8 cellular contexts compared by ENCODE assay signal in the genomic region with DNA sequence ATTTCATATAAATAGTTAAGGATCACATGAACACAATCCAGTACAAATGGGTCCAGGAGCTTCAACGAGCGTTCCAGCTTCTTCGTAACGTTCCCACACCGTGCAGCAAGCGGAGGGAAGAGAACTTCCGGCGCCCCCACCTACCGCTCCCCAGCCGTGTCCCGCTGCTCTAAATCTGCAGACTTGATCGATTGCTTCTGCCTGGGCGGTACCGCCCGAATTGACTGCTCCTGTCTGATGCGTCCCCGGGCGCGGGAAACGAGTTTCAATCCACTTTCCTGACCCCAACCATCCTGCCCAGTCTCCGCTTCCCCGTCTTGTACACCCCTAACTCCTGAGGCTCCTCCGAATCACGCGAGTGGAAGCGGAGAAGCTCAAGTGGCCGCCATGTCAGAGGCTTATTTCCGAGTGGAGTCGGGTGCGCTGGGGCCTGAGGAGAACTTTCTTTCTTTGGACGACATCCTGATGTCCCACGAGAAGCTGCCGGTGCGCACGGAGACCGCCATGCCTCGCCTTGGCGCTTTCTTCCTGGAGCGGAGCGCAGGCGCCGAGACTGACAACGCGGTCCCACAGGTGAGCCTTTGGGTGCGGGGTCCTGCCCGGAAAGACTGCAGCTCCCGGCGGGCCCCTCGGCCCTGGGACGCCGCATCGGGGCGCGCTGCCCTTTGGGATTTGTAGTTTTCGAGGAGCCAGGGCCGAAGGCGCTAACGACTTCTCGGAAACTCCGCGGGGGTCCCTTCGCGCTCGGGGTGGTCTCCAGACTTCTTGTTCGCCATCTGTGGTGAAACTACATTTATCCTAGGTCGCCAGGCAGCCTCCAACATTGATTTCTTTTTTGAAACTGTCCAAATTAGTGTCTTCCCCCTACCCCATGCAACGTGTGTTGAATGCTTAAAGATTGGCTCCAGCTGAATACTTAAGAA. TPM values are rescaled to one million over a fixed set of nuclear protein-coding genes. Genes with fewer than 3 reads are reported as not detected.
A peak's percentile ranks its signal among the peaks of the same experiment; 100 is the strongest.
DNase-seq lines count a peak whose midpoint lies in the region; ATAC-seq and TF ChIP-seq lines count a peak whose summit lies in the region.

Gene GINS3 (plus strand): TSS at position 257 of the 923 bp plus-strand sequence. CDS start 131 bp downstream, at position 388.

- TF ChIP-seq EP300 in Ishikawa (IDR thresholded peaks at IDR 0.05; ENCODE audit: borderline replicate concordance), result peak; percentile 13; the same call in 1 of the 2 replicates

- H3K4me2 ChIP-seq in PC-9, result peak within 1 kb of the TSS; percentile 78

- POLR2A ChIA-PET in PC-9 (lab: Charles Lee; ENCODE audit: unreplicated experiment), result interaction anchor here (0.5 to 1.6 kb wide), 4 partner anchors 26 to 930 kb away, joined by 4 to 7 read pairs (median 4); no protein-coding TSS in a partner anchor

- no peaks in the 10 kb centered on the region for H4K20me1 ChIP-seq in PC-9 (ENCODE audit: insufficient read depth)

- TF ChIP-seq CTCF in PC-9 (conservative IDR thresholded peaks at IDR 0.05), result no peak

- H3K9me3 ChIP-seq in PC-9 (ENCODE audit: insufficient read depth, low read depth) (no peaks in the 10 kb centered on the region), esophagus (ENCODE audit: control insufficient read depth in 2 of 2, insufficient read depth in 1 of 2, low read depth in 1 of 2, low read length in 1 of 2) (no peaks in the 10 kb centered on the region), muscle layer of duodenum (ENCODE audit: control insufficient read depth in 1 of 2, low read length in 2 of 2) (no peaks in the 10 kb centered on the region)

- DNase-seq in DMS114 treated with DMSO at 0.1 percent for 48 hours (lab: John Stamatoyannopoulos, UW; ENCODE audit: unreplicated experiment) (peak; percentile 90), PC-9 (peak; percentile 68 to 78)
- DNase-seq in activated T-cell treated with anti-CD3 and anti-CD28 coated beads, Interleukin-2, amount 50 U/mL, for 1 hour, result peak; percentile 83
- peak; percentile 75 for DNase-seq in stimulated activated CD8-positive, alpha-beta memory T cell treated with anti-CD3 and anti-CD28 coated beads, Interleukin-7, amount 100 ng/mL, for 24 hours (ENCODE audit: low read depth)

- intact Hi-C loops in PC-9 (cut with micrococcal nuclease; ENCODE audit: unreplicated experiment), result loop anchor here (1.0 kb wide), 1 partner anchor 19 kb away; no protein-coding TSS in a partner anchor

- CTCF ChIA-PET in PC-9 (lab: Charles Lee), result interaction anchor here (0.6 to 1.1 kb wide), 2 partner anchors 73 to 452 kb away, joined by 5 to 7 read pairs; no protein-coding TSS in a partner anchor

- TSS peak; percentile 100 for BruUV-seq in PC-9 (replicated peaks; lab: Mats Ljungman, UMichigan)

- H3K9me2 ChIP-seq in PC-9 (ENCODE audit: insufficient read depth), result no peaks in the 10 kb centered on the region

- H3K79me2 ChIP-seq in PC-9 (ENCODE audit: low read depth), result peaks cover 18% of the 10 kb centered on the region

- peaks cover 17% of the 10 kb centered on the region for H3K4me1 ChIP-seq in PC-9 (replicated peaks; ENCODE audit: insufficient read depth)
- no peaks in the 10 kb centered on the region for H3K4me1 ChIP-seq in esophagus (ENCODE audit: control insufficient read depth in 2 of 2, insufficient read depth in 2 of 2, low read length in 1 of 2)
- H3K4me1 ChIP-seq in muscle layer of duodenum (ENCODE audit: control insufficient read depth in 1 of 2, insufficient read depth in 2 of 2, low read length in 2 of 2), result peaks cover 0 to 7% of the 10 kb centered on the region in 2 donors

- ATAC-seq in GM21576 (IDR thresholded peaks at IDR 0.05; ENCODE audit: unreplicated experiment), result peak; percentile 96

- WGBS in esophagus, 2 donors, result 0 to 1% methylated on average over 67 of the region's 67 CpGs

- no peaks in the 10 kb centered on the region for H3F3A ChIP-seq in PC-9 (ENCODE audit: insufficient read depth, low read depth)

- peak within 1 kb of the TSS; percentile 67 for H3K27ac ChIP-seq in PC-9
- H3K27ac ChIP-seq in esophagus (ENCODE audit: low read depth in 2 of 2, low read length in 1 of 2), result peak within 1 kb of the TSS; percentile 82 to 95
- H3K27ac ChIP-seq in muscle layer of duodenum (ENCODE audit: low read length), result peak within 1 kb of the TSS; percentile 81

- peak within 1 kb of the TSS; percentile 96 for H2AFZ ChIP-seq in PC-9

- TF ChIP-seq RAD21 in Ishikawa (IDR thresholded peaks at IDR 0.05; ENCODE audit: low read depth), result no peak

- H3K27me3 ChIP-seq in PC-9 (ENCODE audit: insufficient read depth, low read depth), result no peaks in the 10 kb centered on the region
- H3K27me3 ChIP-seq in esophagus (ENCODE audit: control insufficient read depth in 1 of 2, insufficient read depth in 2 of 2, low read length in 2 of 2), result no peaks in the 10 kb centered on the region
- no peaks in the 10 kb centered on the region for H3K27me3 ChIP-seq in muscle layer of duodenum (ENCODE audit: low read depth, low read length)

- H3K36me3 ChIP-seq in PC-9 (ENCODE audit: low read depth) (0 out of 2 replicates have a peak, but pooled peaks cover 8% of the 10 kb centered on the region), esophagus (ENCODE audit: control insufficient read depth in 2 of 2, insufficient read depth in 2 of 2, low read length in 1 of 2) (no peaks in the 10 kb centered on the region), muscle layer of duodenum (ENCODE audit: control insufficient read depth in 1 of 2, insufficient read depth in 2 of 2, low read length in 2 of 2) (no peaks in the 10 kb centered on the region)

- H3K4me3 ChIP-seq in PC-9 (peak within 1 kb of the TSS; percentile 85), esophagus (ENCODE audit: low read depth in 1 of 2, low read length in 2 of 2) (peak within 1 kb of the TSS; percentile 86 to 97), muscle layer of duodenum (ENCODE audit: low read depth in 1 of 2, low read length in 2 of 2) (peak within 1 kb of the TSS; percentile 97 to 98)

TF ChIP-seq in Ishikawa, 13 proteins besides CTCF, POLR2A, EP300 and RAD21:
- peak; percentile 24; the same call in 1 of the 2 replicates for TF ChIP-seq NFIC (IDR thresholded peaks at IDR 0.05)
- peak; percentile 23; the same call in 1 of the 2 replicates for TF ChIP-seq FOXM1 (IDR thresholded peaks at IDR 0.05; ENCODE audit: borderline replicate concordance, low read depth)
- no peak for TF ChIP-seq TEAD4 (IDR thresholded peaks at IDR 0.05)
- TF ChIP-seq CEBPB (IDR thresholded peaks at IDR 0.05), result no peak
- TF ChIP-seq CREB1 (IDR thresholded peaks at IDR 0.05; ENCODE audit: low read depth), result peak; percentile 73
- TF ChIP-seq REST (IDR thresholded peaks at IDR 0.05; ENCODE audit: low read depth), result 0 out of 2 replicates have a peak, but pooled peaks have one; percentile 20
- TF ChIP-seq YY1 (IDR thresholded peaks at IDR 0.05; ENCODE audit: low read depth), result peak; percentile 76
- peak; percentile 66 for TF ChIP-seq TAF1 (IDR thresholded peaks at IDR 0.05; ENCODE audit: low read depth)
- TF ChIP-seq EGR1 (IDR thresholded peaks at IDR 0.05), result no peak
- peak; percentile 53; the same call in 1 of the 2 replicates for TF ChIP-seq TCF12 (IDR thresholded peaks at IDR 0.05; ENCODE audit: low read depth)
- TF ChIP-seq, protein P1, sequence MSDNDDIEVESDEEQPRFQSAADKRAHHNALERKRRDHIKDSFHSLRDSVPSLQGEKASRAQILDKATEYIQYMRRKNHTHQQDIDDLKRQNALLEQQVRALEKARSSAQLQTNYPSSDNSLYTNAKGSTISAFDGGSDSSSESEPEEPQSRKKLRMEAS (IDR thresholded peaks at IDR 0.05), result peak; percentile 91
- TF ChIP-seq ZBTB7A (IDR thresholded peaks at IDR 0.05; ENCODE audit: low read depth), result peak; percentile 68; the same call in 1 of the 2 replicates
- TF ChIP-seq, protein P2, sequence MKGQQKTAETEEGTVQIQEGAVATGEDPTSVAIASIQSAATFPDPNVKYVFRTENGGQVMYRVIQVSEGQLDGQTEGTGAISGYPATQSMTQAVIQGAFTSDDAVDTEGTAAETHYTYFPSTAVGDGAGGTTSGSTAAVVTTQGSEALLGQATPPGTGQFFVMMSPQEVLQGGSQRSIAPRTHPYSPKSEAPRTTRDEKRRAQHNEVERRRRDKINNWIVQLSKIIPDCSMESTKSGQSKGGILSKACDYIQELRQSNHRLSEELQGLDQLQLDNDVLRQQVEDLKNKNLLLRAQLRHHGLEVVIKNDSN (IDR thresholded peaks at IDR 0.05), result peak; percentile 15
TF ChIP-seq in Ishikawa: peak in this region for 10.

RNA-seq across cellular contexts. Expression of gene GINS3, which starts in this region (rescaled TPM):
- total RNA-seq in PC-9 (2021), result 11.3 and 12.4 TPM in 2 replicates
- 1 to 10 TPM; 8.6 to 9.3 TPM for polyA plus RNA-seq in esophagus

Comparison
In these comparisons a context has a peak if more than half of its experiments do, and no peak if none do; other contexts are left out.
1. Peak in every context shown above with its lines: DNase-seq, ATAC-seq, H3K4me3 ChIP-seq and H3K27ac ChIP-seq.